ENCODE assay signal across 6 cellular contexts in genomic region chr5:123830575-123830974, GRCh38.
"Had no signal": no experiment of that assay in that cellular context is flagged by ENCODE, and none has a peak within 500 bp of the region (broad histone marks: within the 10 kb centered on the region; RNA-seq: fewer than 3 reads in every experiment).

No MANE protein-coding gene starts in this region.

- H3K36me3 Mint-ChIP-seq: IgD-negative memory B cell had no signal

- H3K27ac Mint-ChIP-seq: IgD-negative memory B cell had no signal

- H3K27ac ChIP-seq: HL-60 had no signal

- DNase-seq: IMR-90, KBM-7, KG1 had no signal

- H3K4me3 ChIP-seq: K562 had no signal

- H3K4me3 Mint-ChIP-seq: IgD-negative memory B cell had no signal

- H3K4me1 Mint-ChIP-seq: IgD-negative memory B cell had no signal
